8 cellular contexts compared by ENCODE assay signal in genomic region chr17:30922235-30922993, GRCh38. TPM values are rescaled to one million over a fixed set of nuclear protein-coding genes. Genes with fewer than 3 reads are reported as not detected.
DNase-seq lines count a peak whose midpoint lies in the region; ATAC-seq and TF ChIP-seq lines count a peak whose summit lies in the region.

No MANE protein-coding gene starts in this region.

- H3K27me3 Mint-ChIP-seq in natural killer cell (ENCODE audit: low read depth in 2 of 2) = peaks cover 38 to 45% of the 10 kb centered on the region in 2 donors

- DNase-seq in ELR (ENCODE audit: low read depth) (peak; percentile 10), RPMI8226 (peak; percentile 49), epithelial cell of proximal tubule (ENCODE audit: low read depth) (no peak), natural killer cell (no peak)

- H3K4me1 Mint-ChIP-seq in natural killer cell = peaks cover 11 to 16% of the 10 kb centered on the region in 2 donors

- TF ChIP-seq CTCF in epithelial cell of proximal tubule (conservative IDR thresholded peaks at IDR 0.05; ENCODE audit: low read depth, low read length) = no peak
- no peak for TF ChIP-seq CTCF in natural killer cell (IDR thresholded peaks at IDR 0.05)

- ATAC-seq in natural killer cell = peak in 1 of 3 donors; percentile 40
- ATAC-seq in GM21423 (IDR thresholded peaks at IDR 0.05; ENCODE audit: unreplicated experiment) = no peak
- no peak for ATAC-seq in GM21528 (IDR thresholded peaks at IDR 0.05; ENCODE audit: low FRiP score, unreplicated experiment)
- no peak for ATAC-seq in HG03095 (IDR thresholded peaks at IDR 0.05; ENCODE audit: unreplicated experiment)
- no peak for ATAC-seq in HG02759 (IDR thresholded peaks at IDR 0.05; ENCODE audit: unreplicated experiment)

- intact Hi-C loops in natural killer cell (cut with micrococcal nuclease) = no loop called here

- H3K36me3 Mint-ChIP-seq in natural killer cell = no peaks in the 10 kb centered on the region

- H3K9me3 Mint-ChIP-seq in natural killer cell = no peaks in the 10 kb centered on the region

- no peak overlapping the region for H3K27ac Mint-ChIP-seq in natural killer cell

- peak overlapping the region; percentile 59 for H3K4me3 ChIP-seq in epithelial cell of proximal tubule (ENCODE audit: low read depth, low read length)

- H3K4me3 Mint-ChIP-seq in natural killer cell = peak overlapping the region; percentile 74

RNA-seq across cellular contexts. Expression of gene ADAP2, which starts 0.7 kb away (rescaled TPM):
- total RNA-seq in epithelial cell of proximal tubule (4.6 and 5.1 TPM in 2 replicates), natural killer cell (1 to 10 TPM; 2.6 to 6.6 (median 2.9) TPM)

RNA-seq across cellular contexts. Expression of gene TEFM, which starts 16.4 kb away (rescaled TPM):
- total RNA-seq in epithelial cell of proximal tubule (7.8 and 14.5 TPM in 2 replicates), natural killer cell (10 to 100 TPM in 2 of 3 donors, 1 to 10 TPM in 1; 6.3 to 12.9 (median 10.5) TPM)

RNA-seq across cellular contexts. Expression of gene RNF135, which starts 48.4 kb away (rescaled TPM):
- 12.2 and 15.3 TPM in 2 replicates for total RNA-seq in epithelial cell of proximal tubule
- total RNA-seq in natural killer cell = 10 to 100 TPM in 2 of 3 donors, 1 to 10 TPM in 1; 8.8 to 13.5 (median 11.7) TPM

Comparison
In these comparisons a context has a peak if more than half of its experiments do, and no peak if none do; other contexts are left out.
1. DNase-seq: peak in ELR (single experiment) and RPMI8226 (single experiment); none in epithelial cell of proximal tubule (single experiment) and natural killer cell (single experiment).